ENCODE assay signal across 22 cellular contexts in the genomic region with DNA sequence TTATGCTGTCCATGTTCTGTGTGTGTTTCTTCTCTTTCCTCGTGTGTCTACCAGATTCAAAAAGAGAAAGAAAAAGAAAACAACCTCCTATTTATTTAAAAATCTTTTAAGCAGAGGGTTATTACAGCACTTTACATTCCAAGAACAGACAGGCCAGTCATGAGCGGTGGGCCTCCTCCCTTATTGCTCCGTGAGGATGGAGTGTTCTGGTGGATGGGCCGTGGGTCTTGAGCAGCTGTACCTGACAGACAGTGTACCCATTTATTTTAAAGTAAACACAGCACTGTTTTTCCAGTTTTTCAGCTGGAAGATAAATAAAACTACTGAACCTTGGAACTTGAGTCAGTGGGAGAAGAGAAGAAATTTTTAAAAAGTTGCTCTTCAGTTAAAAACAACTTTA.
"Had no signal": no experiment of that assay in that cellular context is flagged by ENCODE, and none has a peak within 500 bp of the region (broad histone marks: within the 10 kb centered on the region; RNA-seq: fewer than 3 reads in every experiment).

No MANE protein-coding gene starts in this region.

- H3K27me3 ChIP-seq: ascending aorta, brain microvascular endothelial cell, neutrophil, ovary, right atrium auricular region, spleen, testis had no signal

- H3K27ac ChIP-seq: ascending aorta, brain microvascular endothelial cell, left ventricle myocardium inferior, neutrophil, right atrium auricular region, spleen had no signal

- H3K4me1 Mint-ChIP-seq: activated CD4-positive, alpha-beta T cell treated with anti-CD3 and anti-CD28 coated beads for 36 hours; activated naive CD4-positive, alpha-beta T cell treated with anti-CD3 and anti-CD28 coated beads, Interleukin-2, amount 10 ng/mL, durations not matched to agents 7 days and 5 days had no signal

- H3K36me3 ChIP-seq: ovary, right atrium auricular region had no signal

- H3K4me3 ChIP-seq: ascending aorta, left ventricle myocardium inferior, lung, ovary, right atrium auricular region, spleen, testis had no signal

- H3K4me1 ChIP-seq: ascending aorta, left ventricle myocardium inferior, right atrium auricular region, spleen had no signal

- H3K4me3 Mint-ChIP-seq: activated CD4-positive, alpha-beta T cell treated with anti-CD3 and anti-CD28 coated beads for 36 hours; activated naive CD4-positive, alpha-beta T cell treated with anti-CD3 and anti-CD28 coated beads, Interleukin-2, amount 10 ng/mL, durations not matched to agents 7 days and 5 days; activated naive CD8-positive, alpha-beta T cell treated with anti-CD3 and anti-CD28 coated beads, Interleukin-2, amount 10 ng/mL, durations not matched to agents 7 days and 5 days; activated T-helper 1 cell treated with anti-CD3 and anti-CD28 coated beads, Interleukin-12 subunit alpha, Interleukin-12 subunit beta, Interleukin-2, Interleukin-4 antibody, amounts not matched to agents 30 ng/mL and 10 ng/mL and 1 ng/mL, durations not matched to agents 14 hours and 24 hours and 36 hours; nephron progenitor cell; T-helper 2 cell treated with Interferon-gamma antibody and Interleukin-4, amounts not matched to agents 5 μg/mL and 100 μg/mL, for 36 hours had no signal

- H3K27me3 Mint-ChIP-seq: activated CD4-positive, alpha-beta T cell treated with anti-CD3 and anti-CD28 coated beads for 36 hours; activated naive CD4-positive, alpha-beta T cell treated with anti-CD3 and anti-CD28 coated beads, Interleukin-2, amount 10 ng/mL, durations not matched to agents 7 days and 5 days; activated naive CD8-positive, alpha-beta T cell treated with anti-CD3 and anti-CD28 coated beads, Interleukin-2, amount 10 ng/mL, durations not matched to agents 7 days and 5 days had no signal

- ATAC-seq: activated CD4-positive, alpha-beta T cell treated with anti-CD3 and anti-CD28 coated beads for 36 hours; esophagus mucosa had no signal

- DNase-seq: activated CD4-positive, alpha-beta T cell treated with anti-CD3 and anti-CD28 coated beads for 36 hours; activated CD4-positive, CD25-positive, alpha-beta regulatory T cell; activated gamma-delta T cell; activated naive CD4-positive, alpha-beta T cell treated with anti-CD3 and anti-CD28 coated beads, Interleukin-2, amount 10 ng/mL, durations not matched to agents 7 days and 5 days; activated naive CD8-positive, alpha-beta T cell treated with anti-CD3 and anti-CD28 coated beads, Interleukin-2, amount 10 ng/mL, durations not matched to agents 7 days and 5 days; brain microvascular endothelial cell; foreskin fibroblast; left ventricle myocardium inferior; nephron progenitor cell; ovary; spleen; stimulated activated naive CD4-positive, alpha-beta T cell treated with Interleukin-2 at 50 U/mL for 16 hours; T-helper 1 cell; testis; trophoblast cell had no signal

- H3K9me3 ChIP-seq: ascending aorta, neutrophil, ovary, right atrium auricular region, testis had no signal

- H3K27ac Mint-ChIP-seq: activated CD4-positive, alpha-beta T cell treated with anti-CD3 and anti-CD28 coated beads for 36 hours; activated naive CD4-positive, alpha-beta T cell treated with anti-CD3 and anti-CD28 coated beads, Interleukin-2, amount 10 ng/mL, durations not matched to agents 7 days and 5 days; activated naive CD8-positive, alpha-beta T cell treated with anti-CD3 and anti-CD28 coated beads, Interleukin-2, amount 10 ng/mL, durations not matched to agents 7 days and 5 days; activated T-helper 1 cell treated with anti-CD3 and anti-CD28 coated beads, Interleukin-12 subunit alpha, Interleukin-12 subunit beta, Interleukin-2, Interleukin-4 antibody, amounts not matched to agents 30 ng/mL and 10 ng/mL and 1 ng/mL, durations not matched to agents 14 hours and 24 hours and 36 hours; nephron progenitor cell; T-helper 2 cell treated with Interferon-gamma antibody and Interleukin-4, amounts not matched to agents 5 μg/mL and 100 μg/mL, for 36 hours had no signal

- H3K9me3 Mint-ChIP-seq: activated naive CD4-positive, alpha-beta T cell treated with anti-CD3 and anti-CD28 coated beads, Interleukin-2, amount 10 ng/mL, durations not matched to agents 7 days and 5 days; activated naive CD8-positive, alpha-beta T cell treated with anti-CD3 and anti-CD28 coated beads, Interleukin-2, amount 10 ng/mL, durations not matched to agents 7 days and 5 days had no signal
